Comparison of ENCODE assay signal across 26 cellular contexts in genomic region chr11:47375546-47376085, GRCh38. TPM values are rescaled to one million over a fixed set of nuclear protein-coding genes. Genes with fewer than 3 reads are reported as not detected.
DNase-seq lines count a peak whose midpoint lies in the region; ATAC-seq, FAIRE-seq and TF ChIP-seq lines count a peak whose summit lies in the region.
"Had no signal": no experiment of that assay in that cellular context is flagged by ENCODE, and none has a peak within 500 bp of the region (broad histone marks: within the 10 kb centered on the region; RNA-seq: fewer than 3 reads in every experiment).

No MANE protein-coding gene starts in this region.

- H3K27ac Mint-ChIP-seq in T-helper 17 cell: no peak overlapping the region
- H3K27ac Mint-ChIP-seq: activated CD8-positive, alpha-beta memory T cell treated with anti-CD3 and anti-CD28 coated beads, Interleukin-2, amount 10 ng/mL, durations not matched to agents 7 days and 5 days had no signal

- TF ChIP-seq POLR2A in GM12891 (IDR thresholded peaks at IDR 0.05; ENCODE audit: low read depth, low read length): no peak

- no peak for FAIRE-seq in GM12891 (lab: Jason Lieb, UNC)
- FAIRE-seq: islet of Langerhans had no signal

- H3K27me3 Mint-ChIP-seq in T-helper 17 cell: no peaks in the 10 kb centered on the region
- H3K27me3 Mint-ChIP-seq: activated CD4-positive, alpha-beta T cell treated with anti-CD3 and anti-CD28 coated beads, Interleukin-2, amount 10 ng/mL, durations not matched to agents 24 days and 14 days; activated CD8-positive, alpha-beta memory T cell treated with anti-CD3 and anti-CD28 coated beads, Interleukin-2, amount 10 ng/mL, durations not matched to agents 7 days and 5 days had no signal

- peaks cover 5% of the 10 kb centered on the region for H3K4me1 Mint-ChIP-seq in T-helper 17 cell
- H3K4me1 Mint-ChIP-seq: activated CD8-positive, alpha-beta memory T cell treated with anti-CD3 and anti-CD28 coated beads, Interleukin-2, amount 10 ng/mL, durations not matched to agents 7 days and 5 days had no signal

- H3K27ac ChIP-seq in HL-60 (replicated peaks): peak overlapping the region; percentile 100
- peak overlapping the region; percentile 32 for H3K27ac ChIP-seq in substantia nigra (ENCODE audit: low read depth, low read length, poor library complexity, severe bottlenecking)
- H3K27ac ChIP-seq: ovary, sigmoid colon had no signal

- peaks cover 56% of the 10 kb centered on the region for H3K4me1 ChIP-seq in mononuclear cell (ENCODE audit: insufficient read depth, low read length)

- H3K9me3 ChIP-seq in T-helper 17 cell (ENCODE audit: control insufficient read depth, low read length, poor library complexity, severe bottlenecking) (no peaks in the 10 kb centered on the region), mononuclear cell (ENCODE audit: low read depth, low read length) (no peaks in the 10 kb centered on the region)
- H3K9me3 ChIP-seq: ovary, sigmoid colon had no signal

- H3K27me3 ChIP-seq in HL-60 (ENCODE audit: insufficient read depth, poor library complexity, severe bottlenecking): no peaks in the 10 kb centered on the region
- H3K27me3 ChIP-seq in mononuclear cell (ENCODE audit: insufficient read depth, low read length): no peaks in the 10 kb centered on the region
- H3K27me3 ChIP-seq: ovary, sigmoid colon had no signal

- ATAC-seq in T-helper 17 cell (no peak), HG03139 (IDR thresholded peaks at IDR 0.05; ENCODE audit: unreplicated experiment) (no peak), HG03442 (IDR thresholded peaks at IDR 0.05; ENCODE audit: unreplicated experiment) (no peak)
- ATAC-seq: activated CD8-positive, alpha-beta memory T cell treated with anti-CD3 and anti-CD28 coated beads, Interleukin-2, amount 10 ng/mL, durations not matched to agents 7 days and 5 days had no signal

- TF ChIP-seq CTCF in HL-60 (IDR thresholded peaks at IDR 0.05; ENCODE audit: insufficient read depth, low read length): no peak

- H3K4me3 Mint-ChIP-seq in T-helper 17 cell: peak overlapping the region; percentile 56
- H3K4me3 Mint-ChIP-seq: activated CD4-positive, alpha-beta T cell treated with anti-CD3 and anti-CD28 coated beads, Interleukin-2, amount 10 ng/mL, durations not matched to agents 24 days and 14 days; activated CD8-positive, alpha-beta memory T cell treated with anti-CD3 and anti-CD28 coated beads, Interleukin-2, amount 10 ng/mL, durations not matched to agents 7 days and 5 days had no signal

- no peaks in the 10 kb centered on the region for H3K36me3 Mint-ChIP-seq in T-helper 17 cell (ENCODE audit: low read depth)
- H3K36me3 Mint-ChIP-seq: activated CD8-positive, alpha-beta memory T cell treated with anti-CD3 and anti-CD28 coated beads, Interleukin-2, amount 10 ng/mL, durations not matched to agents 7 days and 5 days had no signal

- peak overlapping the region; percentile 80 for H3K4me3 ChIP-seq in HL-60 (replicated peaks; ENCODE audit: insufficient read depth, low read length)
- peak overlapping the region; percentile 85 for H3K4me3 ChIP-seq in mononuclear cell (ENCODE audit: low read length)
- H3K4me3 ChIP-seq: lung, ovary had no signal

- DNase-seq in HL-60 (ENCODE audit: low read depth in 1 of 2, low spot score in 1 of 2): no peak
- no peak for DNase-seq in T-helper 17 cell
- DNase-seq in substantia nigra (lab: John Stamatoyannopoulos, UW): no peak
- no peak for DNase-seq in UCSD-AML1 (lab: John Stamatoyannopoulos, UW; ENCODE audit: unreplicated experiment)
- no peak for DNase-seq in GM12891 (ENCODE audit: insufficient read length, low spot score)
- DNase-seq: activated CD8-positive, alpha-beta memory T cell treated with anti-CD3 and anti-CD28 coated beads, Interleukin-2, amount 10 ng/mL, durations not matched to agents 7 days and 5 days; activated naive CD4-positive, alpha-beta T cell treated with anti-CD3 and anti-CD28 coated beads, Interleukin-2, amount 50 U/mL, for 16 hours; caudate nucleus; DMS53; foreskin fibroblast; GF-D8; hypothalamus; NCI-H1092 treated with DMSO at 0.1 percent for 48 hours; NCI-H2029; NCI-H82; sigmoid colon; T-helper 1 cell had no signal

TF ChIP-seq in GM12891, 5 proteins besides CTCF, POLR2A, EP300 and RAD21:
- no peak for TF ChIP-seq POLR2AphosphoS5 (IDR thresholded peaks at IDR 0.05; ENCODE audit: low read depth, low read length)
- TF ChIP-seq PAX5 (IDR thresholded peaks at IDR 0.05; ENCODE audit: insufficient read depth, low read length, severe bottlenecking): no peak
- no peak for TF ChIP-seq TAF1 (IDR thresholded peaks at IDR 0.05; ENCODE audit: low read depth, low read length)
- no peak for TF ChIP-seq POU2F2 (IDR thresholded peaks at IDR 0.05; ENCODE audit: low read depth, low read length)
- TF ChIP-seq SPI1 (IDR thresholded peaks at IDR 0.05; ENCODE audit: low read depth, low read length): no peak

RNA-seq across cellular contexts. Expression of gene SPI1, which starts 2.7 kb away (rescaled TPM):
- 10 to 100 TPM in 1 of 2 donors, 1 to 10 TPM in 1; 4.9 to 14.9 TPM for total RNA-seq in T-helper 17 cell
- total RNA-seq in mononuclear cell: 202 TPM
- 11.8 TPM for polyA plus RNA-seq in GM12891 (2012; ENCODE audit: low read depth, missing spikeins)
- total RNA-seq: activated CD4-positive, alpha-beta T cell treated with anti-CD3 and anti-CD28 coated beads, Interleukin-2, amount 10 ng/mL, durations not matched to agents 24 days and 14 days; activated CD8-positive, alpha-beta memory T cell treated with anti-CD3 and anti-CD28 coated beads, Interleukin-2, amount 10 ng/mL, durations not matched to agents 7 days and 5 days; epithelial cell of proximal tubule; myocyte had no signal

RNA-seq across cellular contexts. Expression of gene MYBPC3, which starts 23.1 kb away (rescaled TPM):
- total RNA-seq in T-helper 17 cell (under 1 TPM in 1 of 2 donors, not detected in 1; 0.10 TPM), mononuclear cell (0.21 TPM)
- polyA plus RNA-seq in GM12891 (2012; ENCODE audit: low read depth, missing spikeins): not detected
- total RNA-seq: activated CD4-positive, alpha-beta T cell treated with anti-CD3 and anti-CD28 coated beads, Interleukin-2, amount 10 ng/mL, durations not matched to agents 24 days and 14 days; activated CD8-positive, alpha-beta memory T cell treated with anti-CD3 and anti-CD28 coated beads, Interleukin-2, amount 10 ng/mL, durations not matched to agents 7 days and 5 days; epithelial cell of proximal tubule; myocyte; sigmoid colon had no signal

RNA-seq across cellular contexts. Expression of gene SLC39A13, which starts 32.8 kb away (rescaled TPM):
- 10 to 100 TPM; 31.6 to 31.8 TPM for total RNA-seq in T-helper 17 cell
- total RNA-seq in mononuclear cell: 13.4 TPM
- 9.2 TPM for polyA plus RNA-seq in GM12891 (2012; ENCODE audit: low read depth, missing spikeins)

RNA-seq across cellular contexts. Expression of gene PSMC3, which starts 50.6 kb away (rescaled TPM):
- total RNA-seq in T-helper 17 cell (10 to 100 TPM; 47.8 to 55.2 TPM), mononuclear cell (48.7 TPM)
- 137 TPM for polyA plus RNA-seq in GM12891 (2012; ENCODE audit: low read depth, missing spikeins)

Comparison
In these comparisons a context has a peak if more than half of its experiments do, and no peak if none do; other contexts are left out.
1. RNA of gene SPI1, which starts 2.7 kb away (total RNA-seq): 202 TPM in mononuclear cell (single experiment); 4.9 to 14.9 TPM in T-helper 17 cell; every median in the first group is over 10 times any median in the second.